In genomic region chr14:75545907-75546306, GRCh38 we compare ENCODE assay signal across 16 cellular contexts. TPM values are rescaled to one million over a fixed set of nuclear protein-coding genes. Genes with fewer than 3 reads are reported as not detected.
"Had no signal": no experiment of that assay in that cellular context is flagged by ENCODE, and none has a peak within 500 bp of the region (broad histone marks: within the 10 kb centered on the region; RNA-seq: fewer than 3 reads in every experiment).

No MANE protein-coding gene starts in this region.

- DNase-seq: activated CD8-positive, alpha-beta T cell treated with anti-CD3 and anti-CD28 coated beads, Interleukin-2, amount 10 ng/mL, durations not matched to agents 7 days and 5 days; activated naive CD8-positive, alpha-beta T cell treated with anti-CD3 and anti-CD28 coated beads, Interleukin-2, amount 10 ng/mL, durations not matched to agents 7 days and 5 days; aorta; hippocampal formation; kidney glomerular epithelial cell; mesendoderm; ovary; SJCRH30; stimulated activated CD4-positive, alpha-beta T cell treated with anti-CD3 and anti-CD28 coated beads, Interleukin-12 subunit alpha, Interleukin-12 subunit beta, amount 100 ng/mL, for 4 hours; T1000; WERI-Rb-1 had no signal

- H3K36me3 ChIP-seq: breast epithelium, neural progenitor cell, ovary, SJCRH30, WERI-Rb-1 had no signal

- H3K4me3 ChIP-seq: breast epithelium, neural progenitor cell, ovary, SJCRH30 had no signal

- H3K36me3 Mint-ChIP-seq: neural progenitor cell had no signal

- H3K27me3 ChIP-seq: breast epithelium, neural progenitor cell, ovary had no signal

- H3K9me3 ChIP-seq: breast epithelium, ovary, SJCRH30 had no signal

- H3K4me1 ChIP-seq: breast epithelium, neural progenitor cell, SJCRH30 had no signal

- H3K9ac ChIP-seq: neural progenitor cell had no signal

- H3K27ac ChIP-seq: breast epithelium, neural progenitor cell, ovary, SJCRH30, WERI-Rb-1 had no signal

- H3K27ac Mint-ChIP-seq: activated CD8-positive, alpha-beta T cell treated with anti-CD3 and anti-CD28 coated beads, Interleukin-2, amount 10 ng/mL, durations not matched to agents 7 days and 5 days; activated naive CD8-positive, alpha-beta T cell treated with anti-CD3 and anti-CD28 coated beads, Interleukin-2, amount 10 ng/mL, durations not matched to agents 7 days and 5 days; neural progenitor cell had no signal

- H3K4me2 ChIP-seq: neural progenitor cell had no signal

- H3K9me3 Mint-ChIP-seq: activated naive CD8-positive, alpha-beta T cell treated with anti-CD3 and anti-CD28 coated beads, Interleukin-2, amount 10 ng/mL, durations not matched to agents 7 days and 5 days; neural progenitor cell had no signal

- H3K27me3 Mint-ChIP-seq: activated naive CD8-positive, alpha-beta T cell treated with anti-CD3 and anti-CD28 coated beads, Interleukin-2, amount 10 ng/mL, durations not matched to agents 7 days and 5 days had no signal

- H3K4me3 Mint-ChIP-seq: activated CD8-positive, alpha-beta T cell treated with anti-CD3 and anti-CD28 coated beads, Interleukin-2, amount 10 ng/mL, durations not matched to agents 7 days and 5 days; activated naive CD8-positive, alpha-beta T cell treated with anti-CD3 and anti-CD28 coated beads, Interleukin-2, amount 10 ng/mL, durations not matched to agents 7 days and 5 days; neural progenitor cell had no signal

- ATAC-seq: activated CD8-positive, alpha-beta T cell treated with anti-CD3 and anti-CD28 coated beads, Interleukin-2, amount 10 ng/mL, durations not matched to agents 7 days and 5 days; esophagus mucosa had no signal

- H3K4me1 Mint-ChIP-seq: neural progenitor cell had no signal

RNA-seq across cellular contexts. Expression of gene BATF, which starts 23.6 kb away (rescaled TPM):
- total RNA-seq: chondrocyte, glomerular endothelial cell, SJCRH30 had no signal
